12 cellular contexts compared by ENCODE assay signal in the genomic region with DNA sequence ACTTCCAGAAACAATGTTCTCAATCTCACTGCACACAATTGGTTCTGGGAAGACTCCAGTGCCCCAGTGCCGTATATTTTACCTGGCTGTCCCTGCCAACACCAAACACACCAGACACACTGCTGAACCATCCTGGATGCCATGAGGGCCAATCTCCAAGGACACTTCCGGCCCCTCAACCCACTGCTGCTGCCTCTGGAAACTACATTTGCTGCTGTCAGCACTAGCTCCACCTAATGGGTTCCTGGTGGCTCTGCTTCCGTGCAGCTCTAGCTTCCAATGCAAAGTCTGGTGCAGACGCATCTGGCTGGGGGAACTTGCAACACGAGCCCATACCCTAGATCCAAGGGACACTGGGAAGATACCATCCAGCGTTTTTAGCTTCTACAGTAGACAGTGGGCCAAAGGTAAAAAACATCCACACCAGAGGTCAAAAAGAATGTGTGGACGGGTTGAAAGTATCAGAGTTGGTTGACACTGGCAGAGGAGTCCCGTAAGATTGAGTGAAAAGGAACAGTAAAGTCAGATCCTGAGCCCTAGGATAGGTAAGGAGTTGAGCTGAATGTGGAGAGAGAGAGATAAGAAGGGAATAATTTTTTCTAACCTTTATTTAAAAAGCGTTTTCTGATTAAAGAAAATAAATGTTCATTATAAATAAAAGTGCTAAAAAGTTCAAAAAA.
A peak's percentile ranks its signal among the peaks of the same experiment; 100 is the strongest.
DNase-seq lines count a peak whose midpoint lies in the region; ATAC-seq and TF ChIP-seq lines count a peak whose summit lies in the region.
"Had no signal": no experiment of that assay in that cellular context is flagged by ENCODE, and none has a peak within 500 bp of the region (broad histone marks: within the 10 kb centered on the region; RNA-seq: fewer than 3 reads in every experiment).

No MANE protein-coding gene starts in this region.

- H2AFZ ChIP-seq in MM.1S (ENCODE audit: low read length) = 0 out of 2 replicates have a peak overlapping the region, but pooled peaks have one; percentile 11

- no peak overlapping the region for H3K4me2 ChIP-seq in MM.1S (ENCODE audit: low read depth, low read length)

- H3K9me3 Mint-ChIP-seq in progenitor cell of endocrine pancreas (ENCODE audit: low read depth) = no peaks in the 10 kb centered on the region
- H3K9me3 Mint-ChIP-seq: stimulated activated effector memory CD8-positive, alpha-beta T cell treated with anti-CD3 and anti-CD28 coated beads, Interleukin-12 subunit alpha, Interleukin-12 subunit beta, amount 100 ng/mL, for 72 hours had no signal

- ATAC-seq in HG03520 (IDR thresholded peaks at IDR 0.05; ENCODE audit: unreplicated experiment) = no peak
- ATAC-seq: activated CD4-positive, alpha-beta T cell treated with anti-CD3 and anti-CD28 coated beads for 36 hours; stimulated activated effector memory CD8-positive, alpha-beta T cell treated with anti-CD3 and anti-CD28 coated beads, Interleukin-12 subunit alpha, Interleukin-12 subunit beta, amount 100 ng/mL, for 72 hours had no signal

- H3K27me3 ChIP-seq in MM.1S (replicated peaks; ENCODE audit: insufficient read depth, low read length) = no peaks in the 10 kb centered on the region

- H3K36me3 ChIP-seq in MM.1S (replicated peaks; ENCODE audit: insufficient read depth, low read length) = no peaks in the 10 kb centered on the region

- TF ChIP-seq CTCF in MM.1S (IDR thresholded peaks at IDR 0.05; ENCODE audit: low read length) (no peak), progenitor cell of endocrine pancreas (IDR thresholded peaks at IDR 0.05; ENCODE audit: unreplicated experiment) (peak; percentile 27)

- no peak overlapping the region for H3K27ac Mint-ChIP-seq in progenitor cell of endocrine pancreas
- H3K27ac Mint-ChIP-seq: activated CD4-positive, alpha-beta T cell treated with anti-CD3 and anti-CD28 coated beads for 36 hours; stimulated activated effector memory CD8-positive, alpha-beta T cell treated with anti-CD3 and anti-CD28 coated beads, Interleukin-12 subunit alpha, Interleukin-12 subunit beta, amount 100 ng/mL, for 72 hours had no signal

- H3K4me3 Mint-ChIP-seq in progenitor cell of endocrine pancreas (ENCODE audit: low read depth) = no peak overlapping the region
- H3K4me3 Mint-ChIP-seq: activated CD4-positive, alpha-beta T cell treated with anti-CD3 and anti-CD28 coated beads for 36 hours; stimulated activated effector memory CD8-positive, alpha-beta T cell treated with anti-CD3 and anti-CD28 coated beads, Interleukin-12 subunit alpha, Interleukin-12 subunit beta, amount 100 ng/mL, for 72 hours had no signal

- peak; percentile 2 for DNase-seq in NCI-H146 (lab: John Stamatoyannopoulos, UW)
- no peak for DNase-seq in NCI-H146 treated with DMSO at 0.1 percent for 48 hours (lab: John Stamatoyannopoulos, UW; ENCODE audit: unreplicated experiment)
- no peak for DNase-seq in MM.1S
- DNase-seq in ecto neural progenitor cell (ENCODE audit: low spot score) = peak; percentile 59
- DNase-seq in progenitor cell of endocrine pancreas (ENCODE audit: low spot score, unreplicated experiment) = no peak
- no peak for DNase-seq in retina
- no peak for DNase-seq in SKM-1 treated with dmso at 0.1 percent for 144 hours (lab: John Stamatoyannopoulos, UW; ENCODE audit: unreplicated experiment)
- DNase-seq: ACHN; activated CD4-positive, alpha-beta T cell treated with anti-CD3 and anti-CD28 coated beads for 36 hours; erythroblast had no signal

- no peaks in the 10 kb centered on the region for H3K9me3 ChIP-seq in MM.1S (replicated peaks; ENCODE audit: insufficient read depth, low read length)

- no peak overlapping the region for H3K9ac ChIP-seq in MM.1S (ENCODE audit: low read length)

- no peaks in the 10 kb centered on the region for H3F3A ChIP-seq in MM.1S (ENCODE audit: insufficient read depth, low read length)

- no peaks in the 10 kb centered on the region for H3K4me1 ChIP-seq in MM.1S (ENCODE audit: low read length)

- no peaks in the 10 kb centered on the region for H3K9me2 ChIP-seq in MM.1S (replicated peaks; ENCODE audit: insufficient read depth, low read length)

- peaks cover 4% of the 10 kb centered on the region for H3K27me3 Mint-ChIP-seq in progenitor cell of endocrine pancreas

- no peaks in the 10 kb centered on the region for H3K36me3 Mint-ChIP-seq in progenitor cell of endocrine pancreas (ENCODE audit: insufficient read depth)
- H3K36me3 Mint-ChIP-seq: stimulated activated effector memory CD8-positive, alpha-beta T cell treated with anti-CD3 and anti-CD28 coated beads, Interleukin-12 subunit alpha, Interleukin-12 subunit beta, amount 100 ng/mL, for 72 hours had no signal

- no peak overlapping the region for H3K4me3 ChIP-seq in MM.1S (ENCODE audit: low read length)

- H3K79me2 ChIP-seq in MM.1S (ENCODE audit: low read length) = no peaks in the 10 kb centered on the region

- H4K20me1 ChIP-seq in MM.1S (ENCODE audit: insufficient read depth, low read length) = no peaks in the 10 kb centered on the region

- H3K4me1 Mint-ChIP-seq in progenitor cell of endocrine pancreas (ENCODE audit: low read depth) = peaks cover 7% of the 10 kb centered on the region
- H3K4me1 Mint-ChIP-seq: activated CD4-positive, alpha-beta T cell treated with anti-CD3 and anti-CD28 coated beads for 36 hours; stimulated activated effector memory CD8-positive, alpha-beta T cell treated with anti-CD3 and anti-CD28 coated beads, Interleukin-12 subunit alpha, Interleukin-12 subunit beta, amount 100 ng/mL, for 72 hours had no signal

- H3K27ac ChIP-seq in MM.1S (ENCODE audit: low read length) = no peak overlapping the region

Comparison
In these comparisons a context has a peak if more than half of its experiments do, and no peak if none do; other contexts are left out.
1. DNase-seq: peak in NCI-H146 (single experiment) and ecto neural progenitor cell (single experiment); none in NCI-H146 treated with DMSO at 0.1 percent for 48 hours (single experiment), MM.1S (single experiment), progenitor cell of endocrine pancreas (single experiment), retina (single experiment) and SKM-1 treated with dmso at 0.1 percent for 144 hours (single experiment).